In the genomic region with DNA sequence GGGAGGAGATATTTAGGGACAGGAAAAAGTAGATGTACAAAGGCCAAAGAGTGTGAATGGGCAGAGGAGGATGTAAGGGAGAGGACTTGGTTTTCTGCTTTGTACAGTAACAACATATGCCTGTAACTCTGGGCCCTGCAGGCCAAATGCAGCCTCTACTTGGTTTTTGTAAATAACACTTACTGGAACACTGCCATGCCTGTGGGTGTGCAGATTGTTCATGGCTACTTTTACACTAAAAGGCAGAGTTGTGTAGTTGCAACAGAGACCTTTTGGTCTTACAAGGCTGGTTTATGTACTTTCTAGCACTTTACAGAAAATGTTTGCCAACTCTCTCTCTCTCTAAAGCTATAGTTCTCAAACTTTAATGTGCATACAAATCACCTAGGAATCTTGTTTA, we compare ENCODE assay signal across 22 cellular contexts.
DNase-seq lines count a peak whose midpoint lies in the region; ATAC-seq and TF ChIP-seq lines count a peak whose summit lies in the region.
"Had no signal": no experiment of that assay in that cellular context is flagged by ENCODE, and none has a peak within 500 bp of the region (broad histone marks: within the 10 kb centered on the region; RNA-seq: fewer than 3 reads in every experiment).

No MANE protein-coding gene starts in this region.

- DNase-seq in MCF 10A (ENCODE audit: unreplicated experiment) (peak; percentile 5), breast epithelium (ENCODE audit: low spot score in 2 of 2) (no peak), M059J (ENCODE audit: low read depth) (peak; percentile 29), fibroblast of mammary gland (ENCODE audit: low read depth) (peak; percentile 8), skeletal muscle cell (ENCODE audit: low read depth) (peak; percentile 25), Right ventricle myocardium inferior (ENCODE audit: missing footprints) (no peak), progenitor cell of endocrine pancreas (ENCODE audit: low spot score, unreplicated experiment) (no peak)
- DNase-seq: 8988T; ACHN; Calu3; DMS79 treated with DMSO at 0.1 percent for 48 hours; NCI-H1105 treated with DMSO at 0.1 percent for 48 hours; NCI-H146; NCI-H1930; NCI-H2107; NCI-H524; NCI-H748 treated with DMSO at 0.1 percent for 48 hours; NK-92 treated with Interleukin-12 subunit alpha and Interleukin-12 subunit beta, amount 100 ng/mL, for 24 hours; PC-3; RPMI8226; SHP77 had no signal

- no peaks in the 10 kb centered on the region for H3K36me3 ChIP-seq in breast epithelium

- peaks cover 0 to 4% of the 10 kb centered on the region in 2 donors for H3K27me3 ChIP-seq in breast epithelium

- H3K4me3 Mint-ChIP-seq in MCF 10A (ENCODE audit: unreplicated experiment) (no peak overlapping the region), progenitor cell of endocrine pancreas (ENCODE audit: low read depth) (no peak overlapping the region)

- H3K36me3 Mint-ChIP-seq in MCF 10A (ENCODE audit: insufficient read depth, unreplicated experiment) (no peaks in the 10 kb centered on the region), progenitor cell of endocrine pancreas (ENCODE audit: insufficient read depth) (no peaks in the 10 kb centered on the region)

- TF ChIP-seq CTCF in MCF 10A (IDR thresholded peaks at IDR 0.05; ENCODE audit: unreplicated experiment) (no peak), breast epithelium (IDR thresholded peaks at IDR 0.05) (no peak), fibroblast of mammary gland (conservative IDR thresholded peaks at IDR 0.05; ENCODE audit: control insufficient read depth, insufficient read depth, low read depth, low read length) (no peak), progenitor cell of endocrine pancreas (IDR thresholded peaks at IDR 0.05; ENCODE audit: unreplicated experiment) (no peak)

- H3K4me1 ChIP-seq in breast epithelium = no peaks in the 10 kb centered on the region

- POLR2A ChIA-PET in MCF 10A (lab: Yijun Ruan, JAX) = no interaction called here

- no TSS peak for BruUV-seq in MCF 10A (replicated peaks; lab: Mats Ljungman, UMichigan)

- H3K27ac ChIP-seq in breast epithelium = no peak overlapping the region

- peaks cover 17% of the 10 kb centered on the region for H3K27me3 Mint-ChIP-seq in MCF 10A (ENCODE audit: insufficient read depth, unreplicated experiment)
- H3K27me3 Mint-ChIP-seq in progenitor cell of endocrine pancreas = peaks cover 4% of the 10 kb centered on the region

- H3K4me1 Mint-ChIP-seq in MCF 10A (ENCODE audit: insufficient read depth, unreplicated experiment) (no peaks in the 10 kb centered on the region), progenitor cell of endocrine pancreas (ENCODE audit: low read depth) (no peaks in the 10 kb centered on the region)

- CTCF ChIA-PET in MCF 10A (lab: Yijun Ruan, JAX) = no interaction called here

- intact Hi-C loops in MCF 10A (cut with micrococcal nuclease) (no loop called here), breast epithelium (cut with DNase I; ENCODE audit: low total_unique reads) (no loop called here), Right ventricle myocardium inferior (cut with DNase I) (no loop called here)

- H3K9me3 ChIP-seq in breast epithelium = no peaks in the 10 kb centered on the region

- ATAC-seq in Right ventricle myocardium inferior (no peak), GM19328 (IDR thresholded peaks at IDR 0.05; ENCODE audit: unreplicated experiment) (no peak)
- ATAC-seq: PC-3 had no signal

- TF ChIP-seq POLR2A in breast epithelium (IDR thresholded peaks at IDR 0.05) = no peak

- H3K9me3 Mint-ChIP-seq in MCF 10A (ENCODE audit: unreplicated experiment) (no peaks in the 10 kb centered on the region), progenitor cell of endocrine pancreas (ENCODE audit: low read depth) (no peaks in the 10 kb centered on the region)

- H3K27ac Mint-ChIP-seq in MCF 10A (ENCODE audit: low read depth, unreplicated experiment) = no peak overlapping the region
- no peak overlapping the region for H3K27ac Mint-ChIP-seq in progenitor cell of endocrine pancreas

- H3K4me3 ChIP-seq in breast epithelium (no peak overlapping the region), fibroblast of mammary gland (ENCODE audit: control insufficient read depth, low read depth, low read length) (no peak overlapping the region), skeletal muscle cell (ENCODE audit: low read depth, low read length) (no peak overlapping the region)

Comparison
In these comparisons a context has a peak if more than half of its experiments do, and no peak if none do; other contexts are left out.
1. DNase-seq: peak in MCF 10A (single experiment), M059J (single experiment), fibroblast of mammary gland (single experiment) and skeletal muscle cell (single experiment); none in breast epithelium (0 of 2), Right ventricle myocardium inferior (single experiment) and progenitor cell of endocrine pancreas (single experiment).